ENCODE assay signal across 6 cellular contexts in the genomic region with DNA sequence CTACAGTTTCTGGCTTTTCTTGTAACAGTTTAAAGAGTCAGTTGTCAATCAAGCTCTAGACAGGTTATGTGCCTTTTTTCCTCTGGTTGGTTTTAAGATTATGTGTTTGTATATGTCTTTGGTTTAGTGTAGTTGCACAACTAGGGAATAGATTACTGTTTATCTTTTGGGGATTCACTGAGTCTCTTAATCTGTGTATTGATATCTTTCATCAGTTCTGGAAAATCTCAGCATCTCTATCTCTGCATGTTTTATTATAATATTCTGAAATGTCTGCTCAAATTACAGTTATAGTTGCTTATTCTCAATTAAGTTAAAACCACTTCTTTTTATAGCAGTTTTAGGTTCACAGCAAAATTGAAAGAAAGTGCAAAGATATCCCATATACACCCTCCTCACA.
"Had no signal": no experiment of that assay in that cellular context is flagged by ENCODE, and none has a peak within 500 bp of the region (broad histone marks: within the 10 kb centered on the region; RNA-seq: fewer than 3 reads in every experiment).

No MANE protein-coding gene starts in this region.

- DNase-seq: H9, HCEC 1CT, HFFc6, IMR-90 had no signal

- H3K4me3 Mint-ChIP-seq: GM23338, H9, HFFc6 had no signal

- ATAC-seq: GM23338 had no signal

- H3K4me2 ChIP-seq: GM23338 had no signal

- H3K4me3 ChIP-seq: GM23338, K562 had no signal

- H3K9me3 Mint-ChIP-seq: GM23338, H9, HFFc6 had no signal

- H2AFZ ChIP-seq: GM23338 had no signal

- H3K27ac Mint-ChIP-seq: GM23338, H9, HFFc6 had no signal
